In genomic region chr2:127455566-127456493, GRCh38 we compare ENCODE assay signal across 1 cellular context.
TF ChIP-seq lines count a peak whose summit lies in the region.

No MANE protein-coding gene starts in this region.

TF ChIP-seq in HepG2, 621 proteins besides CTCF, POLR2A, EP300 and RAD21 (continues in another document):
- TF ChIP-seq POGK (CRISPR knock-in tag; conservative IDR thresholded peaks at IDR 0.05) (0 out of 2 replicates have a peak, but pooled peaks have one; percentile 34), JUND (CRISPR knock-in tag; IDR thresholded peaks at IDR 0.05) (no peak; the same call in 1 of the 2 replicates), ESRRA (CRISPR knock-in tag; IDR thresholded peaks at IDR 0.05; ENCODE audit: low read depth) (no peak), DPF2 (CRISPR knock-in tag; IDR thresholded peaks at IDR 0.05; ENCODE audit: borderline replicate concordance, low read depth) (no peak), AHR (CRISPR knock-in tag; IDR thresholded peaks at IDR 0.05) (0 out of 2 replicates have a peak, but pooled peaks have one; percentile 12), HOXA3 (CRISPR knock-in tag; IDR thresholded peaks at IDR 0.05) (no peak), ZNF782 (CRISPR knock-in tag; IDR thresholded peaks at IDR 0.05; ENCODE audit: borderline replicate concordance) (peak; percentile 12; the same call in 1 of the 2 replicates), TRIM24 (CRISPR knock-in tag; IDR thresholded peaks at IDR 0.05) (no peak), KAT8 (CRISPR knock-in tag; IDR thresholded peaks at IDR 0.05) (no peak), POLR2AphosphoS5 (IDR thresholded peaks at IDR 0.05; ENCODE audit: low read depth, low read length) (peak; percentile 15; the same call in 1 of the 2 replicates), THAP9 (CRISPR knock-in tag; IDR thresholded peaks at IDR 0.05; ENCODE audit: borderline replicate concordance) (no peak; the same call in 1 of the 2 replicates), GFI1 (CRISPR knock-in tag; IDR thresholded peaks at IDR 0.05; ENCODE audit: borderline replicate concordance) (no peak), ZBTB14 (CRISPR knock-in tag; IDR thresholded peaks at IDR 0.05) (no peak), KLF16 (CRISPR knock-in tag; IDR thresholded peaks at IDR 0.05) (peak in 1 of 2 experiments; percentile 10; a peak in 1 of 4 replicates), ZNF451 (CRISPR knock-in tag; IDR thresholded peaks at IDR 0.05) (no peak), KLF9 (CRISPR knock-in tag; IDR thresholded peaks at IDR 0.05; ENCODE audit: low read depth) (no peak), ZNF598 (CRISPR knock-in tag; IDR thresholded peaks at IDR 0.05; ENCODE audit: borderline replicate concordance) (0 out of 2 replicates have a peak, but pooled peaks have one; percentile 56), ZNF577 (CRISPR knock-in tag; IDR thresholded peaks at IDR 0.05; ENCODE audit: borderline replicate concordance, low read depth) (no peak), YY1 (IDR thresholded peaks at IDR 0.05; ENCODE audit: insufficient read depth, insufficient replicate concordance, low read depth, low read length) (no peak), TARDBP (CRISPR knock-in tag; IDR thresholded peaks at IDR 0.05) (0 out of 2 replicates have a peak, but pooled peaks have one; percentile 37), GATA4 (IDR thresholded peaks at IDR 0.05; ENCODE audit: borderline replicate concordance, low read depth) (no peak), RBAK (CRISPR knock-in tag; IDR thresholded peaks at IDR 0.05) (no peak), ZBTB3 (CRISPR knock-in tag; IDR thresholded peaks at IDR 0.05; ENCODE audit: borderline replicate concordance, low read depth) (no peak), ZBTB4 (CRISPR knock-in tag; IDR thresholded peaks at IDR 0.05; ENCODE audit: borderline replicate concordance) (0 out of 2 replicates have a peak, but pooled peaks have one; percentile 8), SATB2 (CRISPR knock-in tag; IDR thresholded peaks at IDR 0.05) (no peak), MTERF4 (CRISPR knock-in tag; IDR thresholded peaks at IDR 0.05) (no peak), IRX3 (CRISPR knock-in tag; IDR thresholded peaks at IDR 0.05; ENCODE audit: borderline replicate concordance, low read depth) (0 out of 2 replicates have a peak, but pooled peaks have one; percentile 49), TCF7 (IDR thresholded peaks at IDR 0.05; ENCODE audit: low read depth) (0 out of 2 replicates have a peak, but pooled peaks have one; percentile 7), ARID2 (CRISPR knock-in tag; IDR thresholded peaks at IDR 0.05; ENCODE audit: borderline replicate concordance) (no peak), ZNF816 (CRISPR knock-in tag; IDR thresholded peaks at IDR 0.05; ENCODE audit: borderline replicate concordance) (no peak), ZMYM3 (CRISPR knock-in tag; IDR thresholded peaks at IDR 0.05) (peak; percentile 84; the same call in 1 of the 2 replicates), YEATS4 (CRISPR knock-in tag; IDR thresholded peaks at IDR 0.05; ENCODE audit: borderline replicate concordance) (no peak), CC2D1A (CRISPR knock-in tag; IDR thresholded peaks at IDR 0.05) (0 out of 2 replicates have a peak, but pooled peaks have one; percentile 20), KDM5B (CRISPR knock-in tag; IDR thresholded peaks at IDR 0.05; ENCODE audit: borderline replicate concordance) (0 out of 2 replicates have a peak, but pooled peaks have one; percentile 10), NFE2 (CRISPR knock-in tag; IDR thresholded peaks at IDR 0.05) (no peak), ZBTB34 (CRISPR knock-in tag; IDR thresholded peaks at IDR 0.05) (no peak), ZNF784 (CRISPR knock-in tag; IDR thresholded peaks at IDR 0.05; ENCODE audit: borderline replicate concordance) (0 out of 2 replicates have a peak, but pooled peaks have one; percentile 6), RBFOX2 (IDR thresholded peaks at IDR 0.05; ENCODE audit: low read depth, low read length) (0 out of 2 replicates have a peak, but pooled peaks have one; percentile 5), SNAI1 (CRISPR knock-in tag; IDR thresholded peaks at IDR 0.05; ENCODE audit: borderline replicate concordance) (no peak), NFKB2 (CRISPR knock-in tag; IDR thresholded peaks at IDR 0.05; ENCODE audit: borderline replicate concordance) (0 out of 2 replicates have a peak, but pooled peaks have one; percentile 6), ZNF430 (CRISPR knock-in tag; IDR thresholded peaks at IDR 0.05) (no peak), SRSF1 (optimal IDR thresholded peaks at IDR 0.05; ENCODE audit: low read depth, low read length) (no peak), ZNF605 (CRISPR knock-in tag; IDR thresholded peaks at IDR 0.05) (0 out of 2 replicates have a peak, but pooled peaks have one; percentile 15), POLR2AphosphoS2 (IDR thresholded peaks at IDR 0.05; ENCODE audit: low read depth, low read length) (no peak), ZNF501 (CRISPR knock-in tag; IDR thresholded peaks at IDR 0.05) (peak; percentile 59; the same call in 1 of the 2 replicates), PRPF4 (IDR thresholded peaks at IDR 0.05; ENCODE audit: low read depth, low read length, poor library complexity, severe bottlenecking) (peak; percentile 43), CENPX (CRISPR knock-in tag; IDR thresholded peaks at IDR 0.05) (no peak), ZFP37 (CRISPR knock-in tag; IDR thresholded peaks at IDR 0.05; ENCODE audit: borderline replicate concordance) (0 out of 2 replicates have a peak, but pooled peaks have one; percentile 17), MEIS2 (CRISPR knock-in tag; IDR thresholded peaks at IDR 0.05) (no peak), CBX1 (IDR thresholded peaks at IDR 0.05; ENCODE audit: low read depth) (no peak), KDM1A (CRISPR knock-in tag; IDR thresholded peaks at IDR 0.05) (no peak), CENPBD1 (CRISPR knock-in tag; IDR thresholded peaks at IDR 0.05; ENCODE audit: borderline replicate concordance, low read depth) (no peak), NFKBIZ (CRISPR knock-in tag; IDR thresholded peaks at IDR 0.05) (no peak), DMTF1 (CRISPR knock-in tag; IDR thresholded peaks at IDR 0.05) (no peak), NAIF1 (CRISPR knock-in tag; IDR thresholded peaks at IDR 0.05; ENCODE audit: borderline replicate concordance) (no peak), PITX1 (CRISPR knock-in tag; IDR thresholded peaks at IDR 0.05) (no peak), NR2F6 (IDR thresholded peaks at IDR 0.05) (no peak), NR2F6 (CRISPR knock-in tag; IDR thresholded peaks at IDR 0.05) (no peak)
